Comparison of ENCODE assay signal across 1 cellular context in genomic region chr6:26055670-26056582, GRCh38.
TF ChIP-seq lines count a peak whose summit lies in the region.

No MANE protein-coding gene starts in this region.

TF ChIP-seq in HepG2, 621 proteins besides CTCF, POLR2A, EP300 and RAD21 (continued from another document and continues in another):
- peak; percentile 36 for TF ChIP-seq ZNF142 (CRISPR knock-in tag; IDR thresholded peaks at IDR 0.05)
- no peak for TF ChIP-seq SP1 (IDR thresholded peaks at IDR 0.05)
- TF ChIP-seq SP1 (CRISPR knock-in tag; IDR thresholded peaks at IDR 0.05), result peak; percentile 58
- TF ChIP-seq AFF4 (CRISPR knock-in tag; IDR thresholded peaks at IDR 0.05), result peak; percentile 100
- TF ChIP-seq ZNF18 (CRISPR knock-in tag; IDR thresholded peaks at IDR 0.05; ENCODE audit: insufficient replicate concordance), result peak; percentile 77
- peak; percentile 77 for TF ChIP-seq JARID2 (CRISPR knock-in tag; IDR thresholded peaks at IDR 0.05; ENCODE audit: insufficient replicate concordance)
- TF ChIP-seq ZNF350 (CRISPR knock-in tag; IDR thresholded peaks at IDR 0.05; ENCODE audit: borderline replicate concordance, low read depth), result peak; percentile 71; the same call in 1 of the 2 replicates
- TF ChIP-seq PAWR (CRISPR knock-in tag; IDR thresholded peaks at IDR 0.05; ENCODE audit: borderline replicate concordance), result no peak
- no peak; the same call in 1 of the 2 replicates for TF ChIP-seq ZNF510 (CRISPR knock-in tag; IDR thresholded peaks at IDR 0.05; ENCODE audit: low read depth)
- TF ChIP-seq NFATC3 (CRISPR knock-in tag; IDR thresholded peaks at IDR 0.05), result peak; percentile 78; the same call in 1 of the 2 replicates
- no peak for TF ChIP-seq ZNF251 (CRISPR knock-in tag; IDR thresholded peaks at IDR 0.05)
- 0 out of 2 replicates have a peak, but pooled peaks have one; percentile 61 for TF ChIP-seq MTF2 (CRISPR knock-in tag; IDR thresholded peaks at IDR 0.05; ENCODE audit: borderline replicate concordance)
- peak; percentile 88 for TF ChIP-seq MEF2D (CRISPR knock-in tag; IDR thresholded peaks at IDR 0.05)
- peak; percentile 77; the same call in 1 of the 2 replicates for TF ChIP-seq ZNF101 (CRISPR knock-in tag; IDR thresholded peaks at IDR 0.05; ENCODE audit: borderline replicate concordance, low read depth)
- peak; percentile 34; the same call in 1 of the 2 replicates for TF ChIP-seq RARA (CRISPR knock-in tag; IDR thresholded peaks at IDR 0.05)
- no peak for TF ChIP-seq NCOA1 (CRISPR knock-in tag; IDR thresholded peaks at IDR 0.05)
- TF ChIP-seq STAT5B (CRISPR knock-in tag; IDR thresholded peaks at IDR 0.05), result peak; percentile 70
- TF ChIP-seq RXRA (CRISPR knock-in tag; IDR thresholded peaks at IDR 0.05), result peak; percentile 82
- TF ChIP-seq NAIF1 (CRISPR knock-in tag; IDR thresholded peaks at IDR 0.05; ENCODE audit: borderline replicate concordance), result peak; percentile 79
- TF ChIP-seq WIZ (CRISPR knock-in tag; IDR thresholded peaks at IDR 0.05), result peak; percentile 78
- TF ChIP-seq ZNF75D (CRISPR knock-in tag; IDR thresholded peaks at IDR 0.05; ENCODE audit: borderline replicate concordance), result peak; percentile 78; the same call in 1 of the 2 replicates
- no peak; the same call in 1 of the 2 replicates for TF ChIP-seq ARID3A (IDR thresholded peaks at IDR 0.05; ENCODE audit: low read depth, low read length)
- TF ChIP-seq TBX3 (IDR thresholded peaks at IDR 0.05; ENCODE audit: borderline replicate concordance), result no peak
- TF ChIP-seq MED13 (CRISPR knock-in tag; IDR thresholded peaks at IDR 0.05), result peak; percentile 97
- TF ChIP-seq ZBTB37 (CRISPR knock-in tag; IDR thresholded peaks at IDR 0.05), result 0 out of 2 replicates have a peak, but pooled peaks have one; percentile 4
- 0 out of 2 replicates have a peak, but pooled peaks have one; percentile 77 for TF ChIP-seq PREB (CRISPR knock-in tag; IDR thresholded peaks at IDR 0.05)
- TF ChIP-seq ZNF460 (CRISPR knock-in tag; IDR thresholded peaks at IDR 0.05; ENCODE audit: borderline replicate concordance), result no peak; the same call in 1 of the 2 replicates
- peak; percentile 93 for TF ChIP-seq ZNF501 (CRISPR knock-in tag; IDR thresholded peaks at IDR 0.05)
- peak; percentile 76; the same call in 1 of the 2 replicates for TF ChIP-seq ARID4A (CRISPR knock-in tag; IDR thresholded peaks at IDR 0.05; ENCODE audit: borderline replicate concordance)
- TF ChIP-seq ZMYM2 (CRISPR knock-in tag; IDR thresholded peaks at IDR 0.05), result 0 out of 2 replicates have a peak, but pooled peaks have one; percentile 17
- TF ChIP-seq NR2F1 (CRISPR knock-in tag; IDR thresholded peaks at IDR 0.05), result no peak
- TF ChIP-seq ZNF569 (CRISPR knock-in tag; IDR thresholded peaks at IDR 0.05; ENCODE audit: borderline replicate concordance), result 0 out of 2 replicates have a peak, but pooled peaks have one; percentile 64
- no peak for TF ChIP-seq STAG1 (CRISPR knock-in tag; IDR thresholded peaks at IDR 0.05)
- no peak for TF ChIP-seq ZNF34 (CRISPR knock-in tag; IDR thresholded peaks at IDR 0.05; ENCODE audit: borderline replicate concordance)
- peak; percentile 59 for TF ChIP-seq NR1H2 (CRISPR knock-in tag; IDR thresholded peaks at IDR 0.05; ENCODE audit: borderline replicate concordance, low read depth)
- 0 out of 2 replicates have a peak, but pooled peaks have one; percentile 6 for TF ChIP-seq MTA3 (CRISPR knock-in tag; IDR thresholded peaks at IDR 0.05)
- TF ChIP-seq EED (CRISPR knock-in tag; IDR thresholded peaks at IDR 0.05), result no peak
- TF ChIP-seq TERF1 (CRISPR knock-in tag; IDR thresholded peaks at IDR 0.05), result peak; percentile 91; the same call in 1 of the 2 replicates
- no peak for TF ChIP-seq FOXK1 (CRISPR knock-in tag; IDR thresholded peaks at IDR 0.05; ENCODE audit: borderline replicate concordance, low read depth)
- TF ChIP-seq ZBTB21 (CRISPR knock-in tag; IDR thresholded peaks at IDR 0.05), result peak; percentile 53; the same call in 1 of the 2 replicates
